In genomic region chr13:41268764-41269163, GRCh38 we compare ENCODE assay signal across 1 cellular context.
A peak's percentile ranks its signal among the peaks of the same experiment; 100 is the strongest.
TF ChIP-seq lines count a peak whose summit lies in the region.

No MANE protein-coding gene starts in this region.

TF ChIP-seq in GM12878, 131 proteins besides CTCF, POLR2A, EP300 and RAD21 (continued from another document):
- TF ChIP-seq CEBPZ (IDR thresholded peaks at IDR 0.05; ENCODE audit: low read depth, low read length) (0 out of 2 replicates have a peak, but pooled peaks have one; percentile 48), TARDBP (IDR thresholded peaks at IDR 0.05; ENCODE audit: borderline replicate concordance) (no peak), CREM (IDR thresholded peaks at IDR 0.05; ENCODE audit: low read depth) (no peak), ASH2L (IDR thresholded peaks at IDR 0.05; ENCODE audit: borderline replicate concordance, low read depth) (no peak), MAX (IDR thresholded peaks at IDR 0.05; ENCODE audit: low read depth, low read length) (no peak), ZBTB11 (CRISPR knock-in tag; IDR thresholded peaks at IDR 0.05) (no peak)
